Comparison of ENCODE assay signal across 8 cellular contexts in genomic region chr11:134941936-134942600, GRCh38.
DNase-seq lines count a peak whose midpoint lies in the region; TF ChIP-seq lines count a peak whose summit lies in the region.
"Not testable (repeated sequence)": the region's sequence is repeated elsewhere in the genome, so short reads cannot be mapped to it uniquely, and the experiment has no call there.

No MANE protein-coding gene starts in this region.

- H3K27me3 ChIP-seq in AG04450 (ENCODE audit: control insufficient read depth, insufficient read depth, low read length); H7 (ENCODE audit: control insufficient read depth, insufficient read depth, low read length); SK-N-SH (ENCODE audit: insufficient read depth); brain microvascular endothelial cell (replicated peaks); osteoblast (ENCODE audit: insufficient read depth, low read length); thyroid gland: not testable (repeated sequence)

- POLR2A ChIA-PET in AG04450 (lab: Yijun Ruan, JAX); SK-N-SH (lab: Yijun Ruan, JAX): not testable (repeated sequence)

- not testable (repeated sequence) for H2AFZ ChIP-seq in SK-N-SH (ENCODE audit: low read depth)
- peak overlapping the region; percentile 84 for H2AFZ ChIP-seq in osteoblast (ENCODE audit: low read length)

- not testable (repeated sequence) for H3K36me3 ChIP-seq in H7 (replicated peaks; ENCODE audit: control insufficient read depth, insufficient read depth, low read length); SK-N-SH (replicated peaks in 1 of 2; ENCODE audit: control insufficient read depth in 1 of 2, insufficient read depth in 2 of 2, low read length in 1 of 2); brain microvascular endothelial cell (replicated peaks); osteoblast (ENCODE audit: insufficient read depth, low read length); thyroid gland

- H3K4me3 ChIP-seq in AG04450 (ENCODE audit: low read depth, low read length); H7 (ENCODE audit: insufficient read depth, low read depth, low read length); SK-N-SH (ENCODE audit: low read depth in 2 of 2, low read length in 1 of 2); brain microvascular endothelial cell (ENCODE audit: low read depth, low read length); thyroid gland (replicated peaks in 1 of 3): not testable (repeated sequence)
- peak overlapping the region; percentile 49 for H3K4me3 ChIP-seq in osteoblast (ENCODE audit: insufficient read depth, low read length)

- TF ChIP-seq EP300 in SK-N-SH (IDR thresholded peaks at IDR 0.05; ENCODE audit: borderline replicate concordance in 1 of 2, low read depth in 1 of 2, low read length in 1 of 2) = not testable (repeated sequence)

- in situ Hi-C loops in brain microvascular endothelial cell (cut with HindIII; ENCODE audit: low pct_ligation_motif_present, low sequenced_read_pairs) = not testable (repeated sequence)

- not testable (repeated sequence) for H3F3A ChIP-seq in SK-N-SH (replicated peaks; ENCODE audit: insufficient read depth)

- H3K4me1 ChIP-seq in SK-N-SH (ENCODE audit: control insufficient read depth in 1 of 2, insufficient read depth in 2 of 2, low read depth in 1 of 2, low read length in 1 of 2) (peaks cover 0 to 23% of the 10 kb centered on the region in 2 experiments; a peak in 1 of 4 replicates), thyroid gland (peaks cover 50 to 68% of the 10 kb centered on the region in 2 donors)
- H3K4me1 ChIP-seq in osteoblast (ENCODE audit: insufficient read depth, low read length) = not testable (repeated sequence)

- CTCF ChIA-PET in AG04450 (lab: Charles Lee) (interaction anchor here (1.3 kb wide), 1 partner anchor 9 kb away, joined by 3 read pairs; no protein-coding TSS in a partner anchor), SK-N-SH (lab: Yijun Ruan, JAX) (interaction anchor here (0.6 kb wide), 1 partner anchor 73 kb away, joined by 4 read pairs; no protein-coding TSS in a partner anchor)

- H3K79me2 ChIP-seq in SK-N-SH (ENCODE audit: insufficient read depth); osteoblast (ENCODE audit: insufficient read depth, low read length): not testable (repeated sequence)

- H3K4me2 ChIP-seq in SK-N-SH = not testable (repeated sequence)
- peak overlapping the region; percentile 62 for H3K4me2 ChIP-seq in osteoblast (ENCODE audit: insufficient read depth, low read length)

- not testable (repeated sequence) for H3K27ac ChIP-seq in AG04450 (ENCODE audit: low read depth, low read length); SK-N-SH (ENCODE audit: low read depth in 2 of 2, low read length in 1 of 2); brain microvascular endothelial cell; osteoblast (ENCODE audit: low read depth, low read length)
- H3K27ac ChIP-seq in thyroid gland = peak overlapping the region; percentile 77 to 91 (median 89)

- TF ChIP-seq CTCF in AG04450 (IDR thresholded peaks at IDR 0.05; ENCODE audit: low read depth, low read length) = peak; percentile 52
- TF ChIP-seq CTCF in SK-N-SH (IDR thresholded peaks at IDR 0.05) = not testable (repeated sequence)
- peak; percentile 77 for TF ChIP-seq CTCF in brain microvascular endothelial cell (IDR thresholded peaks at IDR 0.05; ENCODE audit: low read depth, low read length, missing control alignments)
- TF ChIP-seq CTCF in osteoblast (IDR thresholded peaks at IDR 0.05; ENCODE audit: extremely low read depth, low read depth, low read length) = peak; percentile 53
- peak in 4 of 6 experiments; percentile 21 to 62 (median 48) for TF ChIP-seq CTCF in thyroid gland (IDR thresholded peaks at IDR 0.05)

- not testable (repeated sequence) for H4K20me1 ChIP-seq in SK-N-SH (ENCODE audit: insufficient read depth); osteoblast (ENCODE audit: insufficient read depth, low read length)

- not testable (repeated sequence) for TF ChIP-seq RAD21 in SK-N-SH (IDR thresholded peaks at IDR 0.05; ENCODE audit: low read length)

- H3K9ac ChIP-seq in SK-N-SH = not testable (repeated sequence)

- H3K9me2 ChIP-seq in SK-N-SH = not testable (repeated sequence)

- DNase-seq in AG04450 (ENCODE audit: low read depth, low spot score) = not testable (repeated sequence)
- DNase-seq in H7 (peak; percentile 89), SK-N-SH (peak; percentile 34), brain microvascular endothelial cell (peak; percentile 57), fibroblast of peridontal ligament (ENCODE audit: extremely low read depth) (peak; percentile 7), islet precursor cell (peak; percentile 85), osteoblast (ENCODE audit: insufficient read length, low spot score, missing footprints) (peak; percentile 88), thyroid gland (peak; percentile 66 to 82)

- not testable (repeated sequence) for H3K9me3 ChIP-seq in AG04450 (ENCODE audit: control insufficient read depth, insufficient read depth, low read length); SK-N-SH; osteoblast (ENCODE audit: low read depth, low read length); thyroid gland

- 81% methylated on average over 17 of the region's 18 CpGs for WGBS in SK-N-SH (ENCODE audit: low lambda C conversion rate)
- 35 to 45% methylated on average over 14 to 18 of the region's 18 CpGs for WGBS in thyroid gland, 2 donors

- intact Hi-C loops in thyroid gland (cut with DNase I) = not testable (repeated sequence)

- not testable (repeated sequence) for TF ChIP-seq POLR2A in thyroid gland (IDR thresholded peaks at IDR 0.05)
